1 cellular context compared by ENCODE assay signal in genomic region chr15:25668236-25668635, GRCh38.
TF ChIP-seq lines count a peak whose summit lies in the region.

No MANE protein-coding gene starts in this region.

TF ChIP-seq in GM23338, 12 proteins besides CTCF, POLR2A, EP300 and RAD21 (continued from another document):
- TF ChIP-seq ZNF462 (CRISPR knock-in tag; IDR thresholded peaks at IDR 0.05) (no peak), ETS1 (IDR thresholded peaks at IDR 0.05) (no peak), ZNF331 (CRISPR knock-in tag; IDR thresholded peaks at IDR 0.05; ENCODE audit: low read depth) (no peak), EZH2 (IDR thresholded peaks at IDR 0.05; ENCODE audit: low read depth, unreplicated experiment) (no peak), ZNF114 (CRISPR knock-in tag; IDR thresholded peaks at IDR 0.05) (no peak), JUNB (IDR thresholded peaks at IDR 0.05; ENCODE audit: unreplicated experiment) (no peak), POLR2AphosphoS5 (IDR thresholded peaks at IDR 0.05; ENCODE audit: low read depth) (no peak), STAT1 (IDR thresholded peaks at IDR 0.05; ENCODE audit: unreplicated experiment) (no peak), EZH2phosphoT487 (IDR thresholded peaks at IDR 0.05; ENCODE audit: unreplicated experiment) (no peak), REST (IDR thresholded peaks at IDR 0.05; ENCODE audit: unreplicated experiment) (no peak), CREB1 (CRISPR knock-in tag; IDR thresholded peaks at IDR 0.05; ENCODE audit: low read depth) (no peak)
